ENCODE assay signal across 8 cellular contexts in genomic region chr7:141975806-141976523, GRCh38. TPM values are rescaled to one million over a fixed set of nuclear protein-coding genes. Genes with fewer than 3 reads are reported as not detected.
DNase-seq lines count a peak whose midpoint lies in the region; ATAC-seq, FAIRE-seq and TF ChIP-seq lines count a peak whose summit lies in the region.

No MANE protein-coding gene starts in this region.

- H3K36me3 ChIP-seq in kidney epithelial cell (ENCODE audit: control insufficient read depth, insufficient read depth, low read length), result no peaks in the 10 kb centered on the region

- H3K36me3 Mint-ChIP-seq in central memory CD8-positive, alpha-beta T cell (ENCODE audit: insufficient read depth), result peaks cover 1% of the 10 kb centered on the region

- H3K27me3 Mint-ChIP-seq in central memory CD8-positive, alpha-beta T cell, result no peaks in the 10 kb centered on the region

- H3K27ac Mint-ChIP-seq in central memory CD8-positive, alpha-beta T cell (ENCODE audit: low read depth), result no peak overlapping the region

- H3K27ac ChIP-seq in 22Rv1, result no peak overlapping the region

- peak; percentile 64 for FAIRE-seq in GM18507 (lab: Jason Lieb, UNC)

- H3K4me3 ChIP-seq in kidney epithelial cell (ENCODE audit: low read depth, low read length), result peak overlapping the region; percentile 16

- peaks cover 5% of the 10 kb centered on the region for H3K9me3 Mint-ChIP-seq in central memory CD8-positive, alpha-beta T cell

- H3K4me3 Mint-ChIP-seq in central memory CD8-positive, alpha-beta T cell, result peak overlapping the region; percentile 47

- peak; percentile 80 for ATAC-seq in HG03064 (IDR thresholded peaks at IDR 0.05; ENCODE audit: low read depth, unreplicated experiment)
- ATAC-seq in central memory CD8-positive, alpha-beta T cell (replicated peaks; ENCODE audit: extremely low read depth, poor library complexity, severe bottlenecking), result peak; percentile 65

- peaks cover 7% of the 10 kb centered on the region for H3K4me1 Mint-ChIP-seq in central memory CD8-positive, alpha-beta T cell

- TF ChIP-seq CTCF in 22Rv1 (IDR thresholded peaks at IDR 0.05) (peak; percentile 100), kidney epithelial cell (IDR thresholded peaks at IDR 0.05; ENCODE audit: insufficient read depth, low read length, poor library complexity, severe bottlenecking) (peak; percentile 96)

- H3K27me3 ChIP-seq in kidney epithelial cell (ENCODE audit: control insufficient read depth, insufficient read depth, low read length), result no peaks in the 10 kb centered on the region

- DNase-seq in GM18507 (ENCODE audit: extremely low spot score, insufficient read length, low read depth) (peak; percentile 28), NCI-H2171 treated with DMSO at 0.1 percent for 48 hours (lab: John Stamatoyannopoulos, UW) (peak; percentile 68), kidney epithelial cell (ENCODE audit: low read depth) (no peak)
- peak; percentile 5 to 41 (median 14) for DNase-seq in activated CD4-positive, CD25-positive, alpha-beta regulatory T cell (lab: John Stamatoyannopoulos, UW)
- DNase-seq in central memory CD8-positive, alpha-beta T cell (ENCODE audit: low spot score in 2 of 2), result peak; percentile 21 to 34
- peak; percentile 75 to 85 for DNase-seq in stimulated activated CD4-positive, alpha-beta T cell treated with anti-CD3 and anti-CD28 coated beads, Interleukin-2, amount 100 ng/mL, for 24 hours

RNA-seq across cellular contexts. Expression of gene TAS2R38, which starts 2.4 kb away (rescaled TPM):
- not detected in 2 replicates for total RNA-seq in kidney epithelial cell

RNA-seq across cellular contexts. Expression of gene MGAM, which starts 19.7 kb away (rescaled TPM):
- total RNA-seq in kidney epithelial cell, result 0.14 TPM in 1 of 2 replicates, not detected in the other

RNA-seq across cellular contexts. Expression of gene CLEC5A, which starts 29.2 kb away (rescaled TPM):
- total RNA-seq in kidney epithelial cell, result not detected in 2 replicates

RNA-seq across cellular contexts. Expression of gene OR9A4, which starts 59.8 kb away (rescaled TPM):
- 0.07 TPM in 1 of 2 replicates, not detected in the other for total RNA-seq in kidney epithelial cell
